ENCODE assay signal across 15 cellular contexts in the genomic region with DNA sequence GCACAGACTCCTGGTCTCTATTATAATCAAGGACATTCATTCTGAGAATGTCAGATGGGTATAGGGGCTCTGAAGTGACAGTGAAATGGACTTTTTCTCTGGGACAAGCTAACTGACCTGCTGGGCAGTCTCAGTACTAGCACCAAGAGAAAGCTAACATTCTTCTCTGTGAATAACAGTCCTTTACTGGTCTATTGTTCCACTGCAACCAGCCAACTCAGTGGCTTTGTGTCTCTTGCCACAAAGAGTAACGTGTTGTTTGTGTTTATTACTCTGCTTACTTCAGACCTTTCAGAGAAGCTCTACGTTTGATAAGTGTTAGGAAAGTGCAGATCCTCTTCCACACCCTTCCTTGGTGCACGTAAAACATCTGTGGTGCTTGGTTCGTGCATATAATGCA.
"Had no signal": no experiment of that assay in that cellular context is flagged by ENCODE, and none has a peak within 500 bp of the region (broad histone marks: within the 10 kb centered on the region; RNA-seq: fewer than 3 reads in every experiment).

No MANE protein-coding gene starts in this region.

- DNase-seq: activated B cell treated with CpG ODN at 0.5 μM for 24 hours; activated CD4-positive, alpha-beta T cell treated with anti-CD3 and anti-CD28 coated beads, Interleukin-2, amount 10 ng/mL, durations not matched to agents 24 days and 14 days; activated CD8-positive, alpha-beta memory T cell treated with anti-CD3 and anti-CD28 coated beads, Interleukin-2, amount 50 U/mL, for 48 hours; activated CD8-positive, alpha-beta T cell treated with anti-CD3 and anti-CD28 coated beads, Interleukin-2, amount 10 ng/mL, durations not matched to agents 7 days and 5 days; activated naive CD8-positive, alpha-beta T cell treated with anti-CD3 and anti-CD28 coated beads, Interleukin-2, amount 10 ng/mL, durations not matched to agents 7 days and 5 days; cerebellar nuclear complex; dermis blood vessel endothelial cell; left ventricle myocardium superior; SW 1271; uterus had no signal

- FAIRE-seq: TTC549 had no signal

- ATAC-seq: activated CD8-positive, alpha-beta T cell treated with anti-CD3 and anti-CD28 coated beads, Interleukin-2, amount 10 ng/mL, durations not matched to agents 7 days and 5 days; esophagus mucosa; left ventricle myocardium superior; sciatic nerve had no signal

- H3K4me3 ChIP-seq: uterus had no signal

- H3K9me3 Mint-ChIP-seq: activated B cell treated with CpG ODN at 0.5 μM for 24 hours; activated CD4-positive, alpha-beta T cell treated with anti-CD3 and anti-CD28 coated beads, Interleukin-2, amount 10 ng/mL, durations not matched to agents 24 days and 14 days; activated naive CD8-positive, alpha-beta T cell treated with anti-CD3 and anti-CD28 coated beads, Interleukin-2, amount 10 ng/mL, durations not matched to agents 7 days and 5 days; neural crest cell; stimulated activated naive CD8-positive, alpha-beta T cell treated with anti-CD3 and anti-CD28 coated beads, Interleukin-15, Interleukin-2, amounts not matched to agents 100 ng/mL and 50 ng/mL, for 24 hours had no signal

- H3K9me3 ChIP-seq: uterus had no signal

- H3K4me3 Mint-ChIP-seq: activated B cell treated with CpG ODN at 0.5 μM for 24 hours; activated CD4-positive, alpha-beta T cell treated with anti-CD3 and anti-CD28 coated beads, Interleukin-2, amount 10 ng/mL, durations not matched to agents 24 days and 14 days; activated CD8-positive, alpha-beta T cell treated with anti-CD3 and anti-CD28 coated beads, Interleukin-2, amount 10 ng/mL, durations not matched to agents 7 days and 5 days; activated naive CD8-positive, alpha-beta T cell treated with anti-CD3 and anti-CD28 coated beads, Interleukin-2, amount 10 ng/mL, durations not matched to agents 7 days and 5 days; neural crest cell; stimulated activated naive CD8-positive, alpha-beta T cell treated with anti-CD3 and anti-CD28 coated beads, Interleukin-15, Interleukin-2, amounts not matched to agents 100 ng/mL and 50 ng/mL, for 24 hours had no signal

- H3K27me3 ChIP-seq: uterus had no signal

- H3K4me1 Mint-ChIP-seq: activated B cell treated with CpG ODN at 0.5 μM for 24 hours had no signal

- H3K36me3 ChIP-seq: uterus had no signal

- H3K27ac Mint-ChIP-seq: activated B cell treated with CpG ODN at 0.5 μM for 24 hours; activated CD4-positive, alpha-beta T cell treated with anti-CD3 and anti-CD28 coated beads, Interleukin-2, amount 10 ng/mL, durations not matched to agents 24 days and 14 days; activated CD8-positive, alpha-beta T cell treated with anti-CD3 and anti-CD28 coated beads, Interleukin-2, amount 10 ng/mL, durations not matched to agents 7 days and 5 days; activated naive CD8-positive, alpha-beta T cell treated with anti-CD3 and anti-CD28 coated beads, Interleukin-2, amount 10 ng/mL, durations not matched to agents 7 days and 5 days; stimulated activated naive CD8-positive, alpha-beta T cell treated with anti-CD3 and anti-CD28 coated beads, Interleukin-15, Interleukin-2, amounts not matched to agents 100 ng/mL and 50 ng/mL, for 24 hours had no signal
